ENCODE assay signal across 8 cellular contexts in genomic region chrX:134144231-134144630, GRCh38.
DNase-seq lines count a peak whose midpoint lies in the region; ATAC-seq and TF ChIP-seq lines count a peak whose summit lies in the region.
"Had no signal": no experiment of that assay in that cellular context is flagged by ENCODE, and none has a peak within 500 bp of the region (broad histone marks: within the 10 kb centered on the region; RNA-seq: fewer than 3 reads in every experiment).

No MANE protein-coding gene starts in this region.

- TF ChIP-seq CTCF in GM12865 (IDR thresholded peaks at IDR 0.05; ENCODE audit: insufficient read depth, low read depth, low read length, missing control alignments) (peak; percentile 27), Loucy (conservative IDR thresholded peaks at IDR 0.05; ENCODE audit: low read length) (peak; percentile 57), dorsolateral prefrontal cortex (IDR thresholded peaks at IDR 0.05 in 54 of 56, conservative IDR thresholded peaks at IDR 0.05 in 2 of 56; ENCODE audit: low read depth in 1 of 56, partially characterized antibody in 56 of 56) (peak in 44 of 56 donors; percentile 9 to 52 (median 33))

- H3K4me3 ChIP-seq in GM12865 (ENCODE audit: low read depth, low read length) (no peak overlapping the region), Loucy (ENCODE audit: low read length, poor library complexity, severe bottlenecking) (no peak overlapping the region), dorsolateral prefrontal cortex (no peak overlapping the region), right cardiac atrium (ENCODE audit: low read length) (no peak overlapping the region)

- no peak overlapping the region for H3K4me2 ChIP-seq in Loucy (ENCODE audit: low read depth, low read length, poor library complexity, severe bottlenecking)

- H3K4me1 ChIP-seq in Loucy (ENCODE audit: insufficient read depth, low read length, poor library complexity, severe bottlenecking) (no peaks in the 10 kb centered on the region), right cardiac atrium (ENCODE audit: control insufficient read depth, insufficient read depth, low read length) (no peaks in the 10 kb centered on the region)

- H3K27ac ChIP-seq in dorsolateral prefrontal cortex (no peak overlapping the region), right cardiac atrium (ENCODE audit: low read length) (no peak overlapping the region)

- H4K20me1 ChIP-seq in Loucy (ENCODE audit: insufficient read depth, low read length, poor library complexity, severe bottlenecking) = no peaks in the 10 kb centered on the region

- no peaks in the 10 kb centered on the region for H3K36me3 ChIP-seq in Loucy (ENCODE audit: insufficient read depth, low read length)

- DNase-seq in GM12865 (ENCODE audit: low read depth) (peak; percentile 7), dorsolateral prefrontal cortex (no peak), putamen (ENCODE audit: low spot score) (no peak), right cardiac atrium (no peak)
- DNase-seq in central memory CD4-positive, alpha-beta T cell = no peak
- DNase-seq: natural killer cell had no signal

- no peak overlapping the region for H2AFZ ChIP-seq in Loucy (ENCODE audit: low read length)

- H3K79me2 ChIP-seq in Loucy (ENCODE audit: insufficient read depth, low read length) = no peaks in the 10 kb centered on the region

- H3K9me2 ChIP-seq in Loucy (replicated peaks; ENCODE audit: low read depth, low read length) = no peaks in the 10 kb centered on the region

- intact Hi-C loops in dorsolateral prefrontal cortex (cut with DNase I) = no loop called here
- intact Hi-C loops in right cardiac atrium (cut with DNase I) = no loop called here

- WGBS in right cardiac atrium = 45% methylated on average over 1 of the region's 1 CpG

- H3K27me3 ChIP-seq in Loucy (ENCODE audit: insufficient read depth, low read length, poor library complexity, severe bottlenecking) = no peaks in the 10 kb centered on the region
- peaks cover 0 to 64% (median 16%) of the 10 kb centered on the region in 45 donors for H3K27me3 ChIP-seq in dorsolateral prefrontal cortex
- no peaks in the 10 kb centered on the region for H3K27me3 ChIP-seq in right cardiac atrium (ENCODE audit: control insufficient read depth, insufficient read depth)

- no peak overlapping the region for H3K9ac ChIP-seq in Loucy (ENCODE audit: low read depth, low read length, poor library complexity, severe bottlenecking)

- ATAC-seq in GM19468 (IDR thresholded peaks at IDR 0.05; ENCODE audit: extremely low read depth, unreplicated experiment) = peak; percentile 27
- ATAC-seq in right cardiac atrium = no peak

- no peaks in the 10 kb centered on the region for H3F3A ChIP-seq in Loucy (ENCODE audit: low read depth)

- H3K9me3 ChIP-seq in Loucy (ENCODE audit: insufficient read depth, low read depth, low read length) = no peaks in the 10 kb centered on the region
- H3K9me3 ChIP-seq in right cardiac atrium (ENCODE audit: control insufficient read depth, low read length) = no peaks in the 10 kb centered on the region
